ENCODE assay signal across 28 cellular contexts in the genomic region with DNA sequence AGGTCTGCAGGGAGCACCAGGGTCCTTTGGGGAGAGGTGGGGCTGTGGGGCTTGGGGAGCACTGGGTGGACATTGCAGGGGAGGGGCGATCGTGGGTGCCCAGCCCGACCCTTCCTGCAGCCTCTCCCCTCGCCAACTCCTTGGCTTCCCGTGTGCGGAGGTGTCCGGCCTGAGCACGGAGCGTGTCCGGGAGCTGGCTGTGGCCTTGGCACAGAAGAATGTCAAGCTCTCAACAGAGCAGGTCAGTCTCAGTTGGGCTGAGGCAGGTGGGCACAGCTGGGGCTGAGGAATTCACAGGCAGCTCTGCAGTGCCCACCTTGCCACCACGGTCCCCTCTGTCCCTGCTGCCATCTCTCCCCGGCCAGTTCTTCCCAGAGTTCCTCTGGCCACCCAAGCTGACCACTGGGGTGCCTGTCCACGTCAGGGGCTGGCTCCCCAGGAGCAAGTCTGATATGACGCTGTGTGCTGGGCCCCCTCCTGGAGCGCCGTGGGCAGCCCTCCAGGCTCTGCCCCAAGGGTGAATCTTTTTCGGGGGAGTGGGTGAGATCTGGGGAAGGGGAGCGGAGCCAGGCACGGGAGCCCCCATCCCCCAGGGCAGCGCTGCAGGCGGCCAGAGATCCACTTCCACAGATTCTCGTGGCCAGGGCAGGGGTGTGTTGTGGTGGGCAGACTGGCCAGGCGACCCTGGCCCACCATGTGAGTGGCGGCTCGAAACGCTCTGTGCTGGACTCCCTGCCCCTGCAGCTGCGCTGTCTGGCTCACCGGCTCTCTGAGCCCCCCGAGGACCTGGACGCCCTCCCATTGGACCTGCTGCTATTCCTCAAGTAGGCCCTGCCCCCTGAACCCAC. TPM values are rescaled to one million over a fixed set of nuclear protein-coding genes. Genes with fewer than 3 reads are reported as not detected.
"Had no signal": no experiment of that assay in that cellular context is flagged by ENCODE, and none has a peak within 500 bp of the region (broad histone marks: within the 10 kb centered on the region; RNA-seq: fewer than 3 reads in every experiment).

No MANE protein-coding gene starts in this region.

- DNase-seq: activated CD4-positive, alpha-beta T cell treated with anti-CD3 and anti-CD28 coated beads, Interleukin-2, amount 10 ng/mL, durations not matched to agents 24 days and 14 days; activated CD8-positive, alpha-beta T cell treated with anti-CD3 and anti-CD28 coated beads for 36 hours; activated naive CD4-positive, alpha-beta T cell treated with Interleukin-2 at 50 U/mL for 16 hours; activated naive CD8-positive, alpha-beta T cell treated with anti-CD3 and anti-CD28 coated beads, Interleukin-2, amount 10 ng/mL, durations not matched to agents 7 days and 5 days; activated T-cell treated with anti-CD3 and anti-CD28 coated beads, Interleukin-2, amount 50 U/mL, for 1 hour; amygdala; body of pancreas; colonic mucosa; endodermal cell; foreskin keratinocyte; left cardiac atrium; mesenchymal stem cell; mucosa of descending colon; naive B cell; ovary; sigmoid colon; stimulated activated CD4-positive, alpha-beta T cell treated with anti-CD3 and anti-CD28 coated beads, Interleukin-4, amount 100 ng/mL, for 24 hours; stomach; trophoblast cell had no signal

- H2AFZ ChIP-seq: hepatocyte had no signal

- H3K4me3 ChIP-seq: body of pancreas, colonic mucosa, hepatocyte, mucosa of descending colon, ovary, sigmoid colon, stomach, vagina had no signal

- H3K9me3 ChIP-seq: body of pancreas, colonic mucosa, mucosa of descending colon, ovary, sigmoid colon, stomach, vagina had no signal

- ATAC-seq: activated CD8-positive, alpha-beta T cell treated with anti-CD3 and anti-CD28 coated beads for 36 hours; activated T-helper 17 cell treated with anti-CD3 and anti-CD28 coated beads, Interleukin-2, amount 50 U/mL, for 72 hours; body of pancreas; foreskin keratinocyte; left cardiac atrium; mucosa of descending colon; stimulated activated effector memory CD8-positive, alpha-beta T cell treated with anti-CD3 and anti-CD28 coated beads, Interleukin-12 subunit alpha, Interleukin-12 subunit beta, amount 100 ng/mL, for 72 hours had no signal

- H3K4me1 ChIP-seq: body of pancreas, colonic mucosa, sigmoid colon had no signal

- H3K36me3 ChIP-seq: colonic mucosa, ovary, sigmoid colon, stomach, vagina had no signal

- H3K4me2 ChIP-seq: hepatocyte had no signal

- H3K27ac ChIP-seq: body of pancreas, colonic mucosa, epithelial cell of prostate, foreskin keratinocyte, hepatocyte, ovary, sigmoid colon, stomach, vagina had no signal

- H3K27me3 ChIP-seq: body of pancreas, foreskin keratinocyte, hepatocyte, ovary, vagina had no signal

RNA-seq across cellular contexts. Expression of gene MSLN, which starts 3.6 kb away (rescaled TPM):
- total RNA-seq: activated CD4-positive, alpha-beta T cell treated with anti-CD3 and anti-CD28 coated beads, Interleukin-2, amount 10 ng/mL, durations not matched to agents 24 days and 14 days; activated CD8-positive, alpha-beta T cell treated with anti-CD3 and anti-CD28 coated beads for 36 hours; activated naive CD8-positive, alpha-beta T cell treated with anti-CD3 and anti-CD28 coated beads, Interleukin-2, amount 10 ng/mL, durations not matched to agents 7 days and 5 days; activated T-helper 17 cell treated with anti-CD3 and anti-CD28 coated beads, Interleukin-2, amount 50 U/mL, for 72 hours; neural crest cell; pulmonary artery endothelial cell; temporal lobe; vagina had no signal

RNA-seq across cellular contexts. Expression of gene GNG13, which starts 36.4 kb away (rescaled TPM):
- total RNA-seq: activated CD4-positive, alpha-beta T cell treated with anti-CD3 and anti-CD28 coated beads, Interleukin-2, amount 10 ng/mL, durations not matched to agents 24 days and 14 days; activated CD8-positive, alpha-beta T cell treated with anti-CD3 and anti-CD28 coated beads for 36 hours; activated naive CD8-positive, alpha-beta T cell treated with anti-CD3 and anti-CD28 coated beads, Interleukin-2, amount 10 ng/mL, durations not matched to agents 7 days and 5 days; activated T-helper 17 cell treated with anti-CD3 and anti-CD28 coated beads, Interleukin-2, amount 50 U/mL, for 72 hours; body of pancreas; endodermal cell; foreskin keratinocyte; hepatocyte; left cardiac atrium; lower leg skin; neural crest cell; ovary; pulmonary artery endothelial cell; sigmoid colon; stomach; temporal lobe; vagina had no signal
- polyA plus RNA-seq: foreskin keratinocyte, hepatocyte, ovary, stomach had no signal
